Comparison of ENCODE assay signal across 10 cellular contexts in the genomic region with DNA sequence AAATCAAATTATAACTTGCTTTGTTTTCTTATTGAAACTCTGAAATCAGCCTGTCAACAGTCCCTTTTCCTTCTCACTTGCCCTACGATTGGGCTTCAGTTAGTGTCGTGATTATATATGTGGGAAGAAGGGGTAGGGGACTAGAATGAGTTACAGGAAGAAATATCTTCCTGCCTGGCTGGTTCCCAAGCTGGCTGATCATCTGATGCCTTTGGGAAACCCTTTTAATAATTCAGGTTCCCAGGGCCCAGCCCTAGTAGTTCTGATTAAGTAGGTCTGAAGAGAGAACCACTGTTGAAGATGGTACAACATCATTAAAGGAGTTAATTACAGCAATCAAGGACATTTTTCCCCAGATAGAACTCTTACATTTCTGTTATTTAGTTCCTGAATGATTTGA.
DNase-seq lines count a peak whose midpoint lies in the region; ATAC-seq and TF ChIP-seq lines count a peak whose summit lies in the region.
"Had no signal": no experiment of that assay in that cellular context is flagged by ENCODE, and none has a peak within 500 bp of the region (broad histone marks: within the 10 kb centered on the region; RNA-seq: fewer than 3 reads in every experiment).

No MANE protein-coding gene starts in this region.

- CTCF ChIA-PET in PC-3 (lab: Charles Lee) = interaction anchor here (0.5 to 1.0 kb wide), 3 partner anchors 48 to 91 kb away, joined by 3 to 14 read pairs (median 3); no protein-coding TSS in a partner anchor

- H3F3A ChIP-seq in PC-3 (ENCODE audit: low read length, unreplicated experiment) = peaks cover 6% of the 10 kb centered on the region

- 0 out of 2 replicates have a peak overlapping the region, but pooled peaks have one; percentile 3 for H3K4me3 ChIP-seq in PC-3 (ENCODE audit: low read length)
- H3K4me3 ChIP-seq: upper lobe of right lung had no signal

- POLR2A ChIA-PET in PC-3 (lab: Charles Lee; ENCODE audit: unreplicated experiment) = no interaction called here

- peaks cover 24 to 51% of the 10 kb centered on the region in 2 donors for H3K4me1 Mint-ChIP-seq in effector memory CD8-positive, alpha-beta T cell (ENCODE audit: low read depth in 2 of 2)
- peaks cover 46% of the 10 kb centered on the region for H3K4me1 Mint-ChIP-seq in osteocyte (ENCODE audit: unreplicated experiment)

- H3K27ac ChIP-seq in C4-2B (peak overlapping the region; percentile 47; the same call in 1 of the 2 replicates), PC-3 (ENCODE audit: low read length) (peak overlapping the region; percentile 89)
- H3K27ac ChIP-seq: upper lobe of right lung had no signal

- intact Hi-C loops in PC-3 (cut with micrococcal nuclease) = loop anchor here (5.0 kb wide), 1 partner anchor 41 kb away; no protein-coding TSS in a partner anchor

- H4K20me1 ChIP-seq in PC-3 (ENCODE audit: low read length) = peaks cover 22% of the 10 kb centered on the region; the same call in 1 of the 2 replicates

- H3K27me3 ChIP-seq in PC-3 (ENCODE audit: low read length) = no peaks in the 10 kb centered on the region
- H3K27me3 ChIP-seq: upper lobe of right lung had no signal

- H3K9me2 ChIP-seq in PC-3 (replicated peaks; ENCODE audit: low read length) = no peaks in the 10 kb centered on the region

- H3K27me3 Mint-ChIP-seq in effector memory CD8-positive, alpha-beta T cell = no peaks in the 10 kb centered on the region
- no peaks in the 10 kb centered on the region for H3K27me3 Mint-ChIP-seq in osteocyte (ENCODE audit: unreplicated experiment)
- H3K27me3 Mint-ChIP-seq: activated CD8-positive, alpha-beta T cell treated with anti-CD3 and anti-CD28 coated beads for 36 hours had no signal

- H3K27ac Mint-ChIP-seq in effector memory CD8-positive, alpha-beta T cell = peak overlapping the region; percentile 49 to 60
- H3K27ac Mint-ChIP-seq in osteocyte (ENCODE audit: unreplicated experiment) = peak overlapping the region; percentile 88
- H3K27ac Mint-ChIP-seq: activated CD8-positive, alpha-beta T cell treated with anti-CD3 and anti-CD28 coated beads for 36 hours had no signal

- H3K79me2 ChIP-seq in PC-3 (ENCODE audit: low read length) = peaks cover 88% of the 10 kb centered on the region

- no peak overlapping the region for H3K4me3 Mint-ChIP-seq in effector memory CD8-positive, alpha-beta T cell
- no peak overlapping the region for H3K4me3 Mint-ChIP-seq in osteocyte (ENCODE audit: unreplicated experiment)
- H3K4me3 Mint-ChIP-seq: activated CD8-positive, alpha-beta T cell treated with anti-CD3 and anti-CD28 coated beads for 36 hours had no signal

- peak; percentile 46 for DNase-seq in PC-3
- no peak for DNase-seq in effector memory CD8-positive, alpha-beta T cell
- DNase-seq in osteocyte (ENCODE audit: extremely low spot score, unreplicated experiment) = no peak
- DNase-seq in stimulated activated CD4-positive, alpha-beta T cell treated with anti-CD3 and anti-CD28 coated beads, Interleukin-2, amount 100 ng/mL, for 48 hours = no peak
- no peak for DNase-seq in stimulated activated CD8-positive, alpha-beta memory T cell treated with anti-CD3 and anti-CD28 coated beads, Interleukin-4, amount 100 ng/mL, for 48 hours
- DNase-seq in superior temporal gyrus (ENCODE audit: extremely low spot score) = no peak
- DNase-seq: activated CD8-positive, alpha-beta T cell treated with anti-CD3 and anti-CD28 coated beads for 36 hours; upper lobe of right lung had no signal

- H3K9me3 Mint-ChIP-seq in effector memory CD8-positive, alpha-beta T cell = no peaks in the 10 kb centered on the region
- peaks cover 6% of the 10 kb centered on the region for H3K9me3 Mint-ChIP-seq in osteocyte (ENCODE audit: unreplicated experiment)
- H3K9me3 Mint-ChIP-seq: activated CD8-positive, alpha-beta T cell treated with anti-CD3 and anti-CD28 coated beads for 36 hours had no signal

- H3K4me1 ChIP-seq in PC-3 (ENCODE audit: insufficient read depth, low read length) = peaks cover 28% of the 10 kb centered on the region

- H3K9ac ChIP-seq in PC-3 (ENCODE audit: low read length) = peak overlapping the region; percentile 67

- BruUV-seq in PC-3 (replicated peaks; lab: Mats Ljungman, UMichigan) = no TSS peak

- peaks cover 53% of the 10 kb centered on the region for H3K36me3 Mint-ChIP-seq in effector memory CD8-positive, alpha-beta T cell (ENCODE audit: insufficient read depth)
- peaks cover 32% of the 10 kb centered on the region for H3K36me3 Mint-ChIP-seq in osteocyte (ENCODE audit: unreplicated experiment)

- H3K4me2 ChIP-seq in PC-3 (ENCODE audit: low read length) = peak overlapping the region; percentile 54

- H3K36me3 ChIP-seq in PC-3 (ENCODE audit: low read depth, low read length) = peaks cover 44% of the 10 kb centered on the region

- peak; percentile 25 for ATAC-seq in PC-3
- ATAC-seq in effector memory CD8-positive, alpha-beta T cell (replicated peaks) = no peak
- no peak for ATAC-seq in GM18519 (IDR thresholded peaks at IDR 0.05; ENCODE audit: low FRiP score, unreplicated experiment)
- ATAC-seq: activated CD8-positive, alpha-beta T cell treated with anti-CD3 and anti-CD28 coated beads for 36 hours had no signal

- H3K9me3 ChIP-seq in PC-3 (ENCODE audit: low read length) = no peaks in the 10 kb centered on the region
- H3K9me3 ChIP-seq: upper lobe of right lung had no signal

- H2AFZ ChIP-seq in PC-3 (ENCODE audit: low read length) = no peak overlapping the region

- TF ChIP-seq CTCF in C4-2B (conservative IDR thresholded peaks at IDR 0.05) = no peak
- TF ChIP-seq CTCF in PC-3 (conservative IDR thresholded peaks at IDR 0.05; ENCODE audit: low read depth, low read length) = no peak
- no peak for TF ChIP-seq CTCF in osteocyte (IDR thresholded peaks at IDR 0.05)
